In genomic region chr20:43188861-43189613, GRCh38 we compare ENCODE assay signal across 15 cellular contexts. TPM values are rescaled to one million over a fixed set of nuclear protein-coding genes. Genes with fewer than 3 reads are reported as not detected.
DNase-seq lines count a peak whose midpoint lies in the region; ATAC-seq and TF ChIP-seq lines count a peak whose summit lies in the region.
"Had no signal": no experiment of that assay in that cellular context is flagged by ENCODE, and none has a peak within 500 bp of the region (broad histone marks: within the 10 kb centered on the region; RNA-seq: fewer than 3 reads in every experiment).

No MANE protein-coding gene starts in this region.

- H3K9me3 ChIP-seq in iPS-20b (ENCODE audit: insufficient read depth, low read depth, low read length) (no peaks in the 10 kb centered on the region), suprapubic skin (no peaks in the 10 kb centered on the region)

- H3K9ac ChIP-seq in iPS-20b (ENCODE audit: low read depth, low read length) = peak overlapping the region; percentile 18; the same call in 1 of the 2 replicates

- H3K4me3 ChIP-seq in iPS-20b (ENCODE audit: low read length) (peak overlapping the region; percentile 66; the same call in 1 of the 2 replicates), suprapubic skin (peak overlapping the region; percentile 45)
- H3K4me3 ChIP-seq: K562 had no signal

- H3K27me3 ChIP-seq in iPS-20b (ENCODE audit: insufficient read depth, low read length) = peaks cover 67% of the 10 kb centered on the region
- H3K27me3 ChIP-seq in suprapubic skin = peaks cover 61% of the 10 kb centered on the region

- TF ChIP-seq EP300 in suprapubic skin (IDR thresholded peaks at IDR 0.05) = no peak

- TF ChIP-seq POLR2A in suprapubic skin (IDR thresholded peaks at IDR 0.05) = no peak

- peak; percentile 39 for DNase-seq in NCI-H510A treated with DMSO at 0.1 percent for 48 hours (lab: John Stamatoyannopoulos, UW)
- no peak for DNase-seq in NCI-H510A (lab: John Stamatoyannopoulos, UW)
- peak; percentile 36 for DNase-seq in NCI-H748 treated with DMSO at 0.1 percent for 48 hours (lab: John Stamatoyannopoulos, UW)
- DNase-seq in suprapubic skin (ENCODE audit: low spot score in 2 of 2) = no peak
- DNase-seq in ACHN = no peak
- DNase-seq: activated naive CD8-positive, alpha-beta T cell treated with anti-CD3 and anti-CD28 coated beads, Interleukin-2, amount 50 U/mL, for 24 hours; activated T-cell treated with anti-CD3 and anti-CD28 coated beads for 4 hours; kidney had no signal

- in situ Hi-C loops in ACHN (cut with HindIII; ENCODE audit: low pct_ligation_motif_present, low pct_unique_long_range_greater_than_20kb, low sequenced_read_pairs) = no loop called here

- ATAC-seq in GM18502 (IDR thresholded peaks at IDR 0.05; ENCODE audit: poor library complexity, unreplicated experiment) = no peak
- no peak for ATAC-seq in HG03139 (IDR thresholded peaks at IDR 0.05; ENCODE audit: unreplicated experiment)
- ATAC-seq: activated CD4-positive, CD25-positive, alpha-beta regulatory T cell treated with anti-CD3 and anti-CD28 coated beads, Interleukin-2, amount 50 U/mL, for 24 hours; activated naive CD8-positive, alpha-beta T cell treated with anti-CD3 and anti-CD28 coated beads, Interleukin-2, amount 50 U/mL, for 24 hours; K562 had no signal

- 2% methylated on average over 34 of the region's 71 CpGs for WGBS in suprapubic skin

- H3K27ac ChIP-seq in iPS-20b (ENCODE audit: low read length) (no peak overlapping the region), suprapubic skin (no peak overlapping the region)

- H3K4me1 ChIP-seq in iPS-20b (ENCODE audit: insufficient read depth, low read length) (peaks cover 6% of the 10 kb centered on the region; the same call in 1 of the 2 replicates), suprapubic skin (peaks cover 21% of the 10 kb centered on the region)

- no peaks in the 10 kb centered on the region for H3K36me3 ChIP-seq in iPS-20b (ENCODE audit: insufficient read depth, low read depth, low read length)
- no peaks in the 10 kb centered on the region for H3K36me3 ChIP-seq in suprapubic skin

- TF ChIP-seq CTCF in suprapubic skin (IDR thresholded peaks at IDR 0.05) = no peak

RNA-seq across cellular contexts. Expression of gene PTPRT, which starts 0.7 kb away (rescaled TPM):
- 1 to 10 TPM in 3 of 4 donors, under 1 TPM in 1; 0.72 to 2.5 (median 1.4) TPM for total RNA-seq in suprapubic skin
- total RNA-seq: A673, fibroblast of lung, K562 had no signal

Comparison
In these comparisons a context has a peak if more than half of its experiments do, and no peak if none do; other contexts are left out.
1. DNase-seq: peak in NCI-H510A treated with DMSO at 0.1 percent for 48 hours (single experiment) and NCI-H748 treated with DMSO at 0.1 percent for 48 hours (single experiment); none in NCI-H510A (single experiment), suprapubic skin (0 of 2) and ACHN (single experiment).